8 cellular contexts compared by ENCODE assay signal in genomic region chr12:6567824-6568617, GRCh38. TPM values are rescaled to one million over a fixed set of nuclear protein-coding genes. Genes with fewer than 3 reads are reported as not detected.
DNase-seq lines count a peak whose midpoint lies in the region; FAIRE-seq and TF ChIP-seq lines count a peak whose summit lies in the region.

Gene NOP2 (minus strand): TSS chr12:6568291. CDS start chr12:6567918, 373 bp downstream.

- TF ChIP-seq CTCF in HEK293 (tag by site-specific recombination; IDR thresholded peaks at IDR 0.05) = peak; percentile 40
- TF ChIP-seq CTCF in SK-N-SH (IDR thresholded peaks at IDR 0.05) = no peak

- TF ChIP-seq RAD21 in SK-N-SH (IDR thresholded peaks at IDR 0.05; ENCODE audit: low read length) = no peak

- H3K79me2 ChIP-seq in SK-N-SH (ENCODE audit: insufficient read depth) = peaks cover 61% of the 10 kb centered on the region

- H3K9me3 Mint-ChIP-seq in activated naive CD4-positive, alpha-beta T cell treated with anti-CD3 and anti-CD28 coated beads for 36 hours = no peaks in the 10 kb centered on the region

- peak within 1 kb of the TSS; percentile 96 for H3K27ac Mint-ChIP-seq in activated naive CD4-positive, alpha-beta T cell treated with anti-CD3 and anti-CD28 coated beads for 36 hours

- no peaks in the 10 kb centered on the region for H3K27me3 Mint-ChIP-seq in activated naive CD4-positive, alpha-beta T cell treated with anti-CD3 and anti-CD28 coated beads for 36 hours (ENCODE audit: low read depth)

- DNase-seq in NCI-H1048 (lab: John Stamatoyannopoulos, UW) = peak; percentile 73
- DNase-seq in SK-N-SH = peak; percentile 94
- DNase-seq in activated naive CD4-positive, alpha-beta T cell treated with anti-CD3 and anti-CD28 coated beads for 36 hours = peak; percentile 88
- peak; percentile 93 for DNase-seq in germinal center (ENCODE audit: low spot score)
- peak in 53 of 56 donors; percentile 43 to 92 (median 79) for DNase-seq in nucleus accumbens (lab: John Stamatoyannopoulos, UW)
- DNase-seq in superior temporal gyrus (ENCODE audit: extremely low spot score) = peak; percentile 91

- peaks cover 62 to 79% of the 10 kb centered on the region in 2 experiments for H3K36me3 ChIP-seq in HEK293 (ENCODE audit: control insufficient read depth in 2 of 2, insufficient read depth in 1 of 2, low read length in 2 of 2)
- H3K36me3 ChIP-seq in SK-N-SH (replicated peaks in 1 of 2; ENCODE audit: control insufficient read depth in 1 of 2, insufficient read depth in 2 of 2, low read length in 1 of 2) = peaks cover 51 to 61% of the 10 kb centered on the region in 2 experiments

- H3K4me2 ChIP-seq in SK-N-SH = peak within 1 kb of the TSS; percentile 95

- POLR2A ChIA-PET in HEK293 (lab: Yijun Ruan, JAX) (interaction anchor here (0.5 to 1.7 kb wide), 22 partner anchors 10 to 285 kb away, joined by 3 to 25 read pairs (median 4); partner anchors contain the start of genes COPS7A, GAPDH, MRPL51 and PTMS), SK-N-SH (lab: Yijun Ruan, JAX) (interaction anchor here (0.7 to 1.8 kb wide), 11 partner anchors 12 to 284 kb away, joined by 3 to 12 read pairs (median 5); partner anchors contain the start of genes COPS7A, GAPDH, IFFO1 and USP5)

- peaks cover 51% of the 10 kb centered on the region for H3F3A ChIP-seq in SK-N-SH (replicated peaks; ENCODE audit: insufficient read depth)

- peaks cover 59% of the 10 kb centered on the region for H3K4me1 Mint-ChIP-seq in activated naive CD4-positive, alpha-beta T cell treated with anti-CD3 and anti-CD28 coated beads for 36 hours (ENCODE audit: low read depth)

- H3K36me3 Mint-ChIP-seq in activated naive CD4-positive, alpha-beta T cell treated with anti-CD3 and anti-CD28 coated beads for 36 hours (ENCODE audit: low read depth) = peaks cover 55% of the 10 kb centered on the region

- TF ChIP-seq EP300 in SK-N-SH (IDR thresholded peaks at IDR 0.05; ENCODE audit: borderline replicate concordance in 1 of 2, low read depth in 1 of 2, low read length in 1 of 2) = no peak

- peak; percentile 89 for FAIRE-seq in G401.6 (lab: Jason Lieb, UNC)

- H3K4me3 Mint-ChIP-seq in activated naive CD4-positive, alpha-beta T cell treated with anti-CD3 and anti-CD28 coated beads for 36 hours = peak within 1 kb of the TSS; percentile 98

- H3K9me3 ChIP-seq in HEK293 (ENCODE audit: control insufficient read depth, insufficient read depth, low read depth, low read length) (no peaks in the 10 kb centered on the region), SK-N-SH (no peaks in the 10 kb centered on the region)

- H3K4me1 ChIP-seq in HEK293 (ENCODE audit: control insufficient read depth, insufficient read depth, low read length) (peaks cover 2% of the 10 kb centered on the region; the same call in 1 of the 2 replicates), SK-N-SH (ENCODE audit: control insufficient read depth in 1 of 2, insufficient read depth in 2 of 2, low read depth in 1 of 2, low read length in 1 of 2) (peaks cover 4 to 8% of the 10 kb centered on the region in 2 experiments; a peak in 2 of 4 replicates)

- peak within 1 kb of the TSS; percentile 87 for H3K27ac ChIP-seq in HEK293 (ENCODE audit: extremely low read depth, low read depth, low read length)
- H3K27ac ChIP-seq in SK-N-SH (ENCODE audit: low read depth in 2 of 2, low read length in 1 of 2) = peak within 1 kb of the TSS; percentile 60 to 83

- H3K9me2 ChIP-seq in SK-N-SH = no peaks in the 10 kb centered on the region

- no peaks in the 10 kb centered on the region for H3K27me3 ChIP-seq in SK-N-SH (ENCODE audit: insufficient read depth)

- intact Hi-C loops in activated naive CD4-positive, alpha-beta T cell treated with anti-CD3 and anti-CD28 coated beads for 36 hours (cut with micrococcal nuclease) = loop anchor here (1.0 to 5.0 kb wide), 6 partner anchors 36 to 284 kb away; partner anchors contain the start of genes ING4, MLF2, NCAPD2 and P3H3

- H2AFZ ChIP-seq in SK-N-SH (ENCODE audit: low read depth) = peak within 1 kb of the TSS; percentile 53; the same call in 1 of the 2 replicates

- H4K20me1 ChIP-seq in SK-N-SH (ENCODE audit: insufficient read depth) = no peaks in the 10 kb centered on the region

- peak within 1 kb of the TSS; percentile 76 for H3K9ac ChIP-seq in SK-N-SH

- CTCF ChIA-PET in HEK293 (lab: Yijun Ruan, JAX) (interaction anchor here (0.7 to 2.1 kb wide), 7 partner anchors 9 to 255 kb away, joined by 3 to 7 read pairs (median 3); no protein-coding TSS in a partner anchor), SK-N-SH (lab: Yijun Ruan, JAX) (interaction anchor here (0.9 to 2.5 kb wide), 8 partner anchors 9 to 267 kb away, joined by 3 to 12 read pairs (median 5); no protein-coding TSS in a partner anchor)
- CTCF ChIA-PET in activated naive CD4-positive, alpha-beta T cell treated with anti-CD3 and anti-CD28 coated beads for 36 hours (lab: Charles Lee) = interaction anchor here (0.6 to 1.9 kb wide), 4 partner anchors 10 to 32 kb away, joined by 3 to 6 read pairs (median 4); partner anchors contain the start of gene IFFO1

- H3K4me3 ChIP-seq in HEK293 (ENCODE audit: low read depth, low read length) = peak within 1 kb of the TSS; percentile 57
- H3K4me3 ChIP-seq in SK-N-SH (ENCODE audit: low read depth in 2 of 2, low read length in 1 of 2) = peak within 1 kb of the TSS; percentile 75

- 0% methylated on average over 28 of the region's 71 CpGs for WGBS in SK-N-SH (ENCODE audit: low lambda C conversion rate)

TF ChIP-seq in HEK293, 187 proteins besides CTCF, POLR2A, EP300 and RAD21 (continues in another document):
- TF ChIP-seq KLF8 (tag by site-specific recombination; IDR thresholded peaks at IDR 0.05) = 0 out of 2 replicates have a peak, but pooled peaks have one; percentile 40
- TF ChIP-seq ZNF660 (tag by site-specific recombination; IDR thresholded peaks at IDR 0.05) = 0 out of 2 replicates have a peak, but pooled peaks have one; percentile 42
- peak; percentile 77; the same call in 1 of the 2 replicates for TF ChIP-seq ZNF423 (tag by site-specific recombination; IDR thresholded peaks at IDR 0.05)
- TF ChIP-seq ZNF561 (tag by site-specific recombination; IDR thresholded peaks at IDR 0.05; ENCODE audit: borderline replicate concordance) = peak; percentile 35; the same call in 1 of the 2 replicates
- peak; percentile 76; the same call in 1 of the 2 replicates for TF ChIP-seq ZFP37 (tag by site-specific recombination; IDR thresholded peaks at IDR 0.05)
- TF ChIP-seq KLF9 (tag by site-specific recombination; IDR thresholded peaks at IDR 0.05; ENCODE audit: low read depth) = peak; percentile 72
- TF ChIP-seq SCRT1 (tag by site-specific recombination; IDR thresholded peaks at IDR 0.05; ENCODE audit: borderline replicate concordance) = peak; percentile 93
- no peak for TF ChIP-seq TCF7L2 (IDR thresholded peaks at IDR 0.05; ENCODE audit: borderline replicate concordance, low read depth, low read length)
- TF ChIP-seq ZNF341 (tag by site-specific recombination; IDR thresholded peaks at IDR 0.05; ENCODE audit: low read depth) = peak; percentile 31; the same call in 1 of the 2 replicates
- TF ChIP-seq ZNF664 (tag by site-specific recombination; IDR thresholded peaks at IDR 0.05) = no peak
- 0 out of 2 replicates have a peak, but pooled peaks have one; percentile 58 for TF ChIP-seq ZNF335 (tag by site-specific recombination; conservative IDR thresholded peaks at IDR 0.05)

TF ChIP-seq in SK-N-SH, 30 proteins besides CTCF, POLR2A, EP300 and RAD21 (continues in another document):
- TF ChIP-seq ELF1 (IDR thresholded peaks at IDR 0.05) (peak; percentile 89), TCF12 (IDR thresholded peaks at IDR 0.05) (no peak), RFX5 (IDR thresholded peaks at IDR 0.05; ENCODE audit: low read length) (no peak), SIN3A (IDR thresholded peaks at IDR 0.05; ENCODE audit: borderline replicate concordance, low read depth, low read length) (peak; percentile 78; the same call in 1 of the 2 replicates), REST (IDR thresholded peaks at IDR 0.05; ENCODE audit: low read depth, low read length) (no peak), EZH2phosphoT487 (IDR thresholded peaks at IDR 0.05; ENCODE audit: borderline replicate concordance, low read depth) (no peak), TAF1 (IDR thresholded peaks at IDR 0.05; ENCODE audit: borderline replicate concordance, low read depth, low read length) (peak; percentile 69)

RNA-seq across cellular contexts. Expression of gene NOP2, which starts in this region (rescaled TPM):
- polyA plus RNA-seq in SK-N-SH (2012; rRNA removed) = 64.5 and 76.2 TPM in 2 replicates
- polyA plus RNA-seq in SK-N-SH (2012; cell fraction: cytosol; rRNA removed) = 45.2 and 46.3 TPM in 2 replicates
- 283 and 315 TPM in 2 replicates for polyA plus RNA-seq in SK-N-SH (2012; cell fraction: nucleus; rRNA removed)
- total RNA-seq in activated naive CD4-positive, alpha-beta T cell treated with anti-CD3 and anti-CD28 coated beads for 36 hours = 10 to 100 TPM; 61.3 to 62.9 TPM

Comparison
In these comparisons a context has a peak if more than half of its experiments do, and no peak if none do; other contexts are left out.
1. Peak in every context shown above with its lines: DNase-seq, H3K4me3 ChIP-seq and H3K27ac ChIP-seq.